Comparison of ENCODE assay signal across 8 cellular contexts in genomic region chr9:113614843-113615648, GRCh38.
DNase-seq lines count a peak whose midpoint lies in the region; ATAC-seq and TF ChIP-seq lines count a peak whose summit lies in the region.

No MANE protein-coding gene starts in this region.

- DNase-seq in AG10803 (ENCODE audit: low read depth) = peak; percentile 87
- DNase-seq in astrocyte of the spinal cord (ENCODE audit: low read depth, low spot score) = peak; percentile 74
- peak; percentile 29 for DNase-seq in midbrain (lab: John Stamatoyannopoulos, UW)
- DNase-seq in GOT3 (lab: John Stamatoyannopoulos, UW) = no peak
- DNase-seq in activated naive CD4-positive, alpha-beta T cell treated with Interleukin-2 at 50 U/mL for 16 hours = no peak

- ATAC-seq in GM21786 (IDR thresholded peaks at IDR 0.05; ENCODE audit: unreplicated experiment) = peak; percentile 67
- no peak for ATAC-seq in HG03457 (IDR thresholded peaks at IDR 0.05; ENCODE audit: unreplicated experiment)
- ATAC-seq in GM18873 (IDR thresholded peaks at IDR 0.05; ENCODE audit: low FRiP score, unreplicated experiment) = no peak

- H3K4me3 ChIP-seq in AG10803 (ENCODE audit: low read length) = peak overlapping the region; percentile 20
- H3K4me3 ChIP-seq in astrocyte of the spinal cord (ENCODE audit: low read depth, low read length) = no peak overlapping the region

- no peak for TF ChIP-seq CTCF in AG10803 (conservative IDR thresholded peaks at IDR 0.05; ENCODE audit: low read length)
- TF ChIP-seq CTCF in astrocyte of the spinal cord (IDR thresholded peaks at IDR 0.05; ENCODE audit: low read depth, low read length) = no peak

- in situ Hi-C loops in astrocyte of the spinal cord (cut with HindIII; ENCODE audit: low sequenced_read_pairs) = no loop called here

Comparison
In these comparisons a context has a peak if more than half of its experiments do, and no peak if none do; other contexts are left out.
1. DNase-seq: peak in AG10803 (single experiment), astrocyte of the spinal cord (single experiment) and midbrain (single experiment); none in GOT3 (single experiment) and activated naive CD4-positive, alpha-beta T cell treated with Interleukin-2 at 50 U/mL for 16 hours (single experiment).